Comparison of ENCODE assay signal across 15 cellular contexts in the genomic region with DNA sequence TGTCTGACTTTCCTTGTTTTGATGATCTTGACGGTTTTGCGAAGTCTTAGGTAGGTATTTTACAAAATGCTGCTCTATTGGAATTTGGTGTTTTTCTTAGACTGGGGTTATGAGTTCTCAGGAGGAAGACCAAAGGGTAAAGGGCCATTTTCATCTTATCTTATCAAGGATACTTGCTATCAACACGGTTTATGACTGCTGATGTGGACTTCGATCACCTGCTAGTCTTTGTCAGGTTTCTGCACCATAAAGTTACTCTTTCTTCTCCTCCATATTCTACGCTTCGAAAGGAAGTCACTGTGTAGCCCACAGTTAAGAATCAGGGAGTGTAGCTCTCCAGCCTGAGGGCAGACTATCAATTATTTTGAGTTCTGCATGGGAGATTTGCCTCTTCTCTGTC. TPM values are rescaled to one million over a fixed set of nuclear protein-coding genes. Genes with fewer than 3 reads are reported as not detected.
DNase-seq lines count a peak whose midpoint lies in the region; ATAC-seq and TF ChIP-seq lines count a peak whose summit lies in the region.
"Had no signal": no experiment of that assay in that cellular context is flagged by ENCODE, and none has a peak within 500 bp of the region (broad histone marks: within the 10 kb centered on the region; RNA-seq: fewer than 3 reads in every experiment).

No MANE protein-coding gene starts in this region.

- no peak overlapping the region for H3K27ac ChIP-seq in duodenal mucosa (ENCODE audit: low read depth, low read length)
- H3K27ac ChIP-seq in mucosa of rectum (ENCODE audit: low read depth in 2 of 2, low read length in 2 of 2), result peak overlapping the region; percentile 88 to 92
- H3K27ac ChIP-seq: BLaER1 treated with 17β-estradiol and CSF1 and Interleukin-3, amounts not matched to agents 10 nM and 100 nM; HL-60 had no signal

- POLR2A ChIA-PET in Caco-2 (lab: Charles Lee), result interaction anchor here (0.8 kb wide), 1 partner anchor 63 kb away, joined by 5 read pairs; a partner anchor contains a TSS

- no peak for TF ChIP-seq CTCF in Caco-2 (IDR thresholded peaks at IDR 0.05; ENCODE audit: insufficient read depth in 1 of 2, low read depth in 1 of 2, low read length in 1 of 2, severe bottlenecking in 1 of 2, unreplicated experiment in 1 of 2)

- H3K9me3 Mint-ChIP-seq in Caco-2 (ENCODE audit: unreplicated experiment), result no peaks in the 10 kb centered on the region
- H3K9me3 Mint-ChIP-seq: CD8-positive, alpha-beta T cell; H9 had no signal

- no peaks in the 10 kb centered on the region for H3K36me3 ChIP-seq in Caco-2 (ENCODE audit: control insufficient read depth, insufficient read depth, low read length)
- H3K36me3 ChIP-seq in duodenal mucosa (ENCODE audit: control insufficient read depth in 1 of 2, insufficient read depth in 2 of 2, low read length in 2 of 2), result no peaks in the 10 kb centered on the region
- no peaks in the 10 kb centered on the region for H3K36me3 ChIP-seq in mucosa of rectum (ENCODE audit: control insufficient read depth in 2 of 2, insufficient read depth in 2 of 2, low read length in 2 of 2)
- H3K36me3 ChIP-seq: BLaER1 treated with 17β-estradiol and CSF1 and Interleukin-3, amounts not matched to agents 10 nM and 100 nM had no signal

- no peak for ATAC-seq in HG03442 (IDR thresholded peaks at IDR 0.05; ENCODE audit: unreplicated experiment)
- ATAC-seq: CD8-positive, alpha-beta T cell had no signal

- H3K4me3 ChIP-seq in Caco-2 (ENCODE audit: low read depth, low read length) (peak overlapping the region; percentile 21), duodenal mucosa (ENCODE audit: low read depth in 1 of 2, low read length in 2 of 2) (peak overlapping the region; percentile 32 to 55), mucosa of rectum (ENCODE audit: low read length in 2 of 2) (peak overlapping the region; percentile 50 to 67)
- H3K4me3 ChIP-seq: BLaER1 treated with 17β-estradiol and CSF1 and Interleukin-3, amounts not matched to agents 10 nM and 100 nM had no signal

- H3K9ac ChIP-seq in duodenal mucosa (ENCODE audit: low read depth in 1 of 2, low read length in 2 of 2) (peak overlapping the region in 1 of 2 donors; percentile 27), mucosa of rectum (ENCODE audit: low read depth in 1 of 2, low read length in 2 of 2) (peak overlapping the region in 1 of 2 donors; percentile 14)
- H3K9ac ChIP-seq: BLaER1 treated with 17β-estradiol and CSF1 and Interleukin-3, amounts not matched to agents 10 nM and 100 nM had no signal

- H3K36me3 Mint-ChIP-seq in Caco-2 (ENCODE audit: insufficient read depth, unreplicated experiment), result peaks cover 7% of the 10 kb centered on the region
- H3K36me3 Mint-ChIP-seq: CD8-positive, alpha-beta T cell had no signal

- BruUV-seq in Caco-2 (replicated peaks; lab: Mats Ljungman, UMichigan), result TSS peak; percentile 60

- intact Hi-C loops in Caco-2 (cut with micrococcal nuclease; ENCODE audit: unreplicated experiment), result loop anchor here (1.0 to 5.0 kb wide), 5 partner anchors 8 to 63 kb away; a partner anchor contains a TSS

- H3K27me3 Mint-ChIP-seq in Caco-2 (ENCODE audit: insufficient read depth, unreplicated experiment), result no peaks in the 10 kb centered on the region

- peaks cover 51% of the 10 kb centered on the region for H3K4me1 Mint-ChIP-seq in Caco-2 (ENCODE audit: low read depth, unreplicated experiment)
- H3K4me1 Mint-ChIP-seq: B cell, H9 had no signal

- peaks cover 48% of the 10 kb centered on the region for H3K4me1 ChIP-seq in Caco-2
- peaks cover 14 to 25% of the 10 kb centered on the region in 2 donors for H3K4me1 ChIP-seq in duodenal mucosa (ENCODE audit: control insufficient read depth in 1 of 2, insufficient read depth in 2 of 2, low read length in 2 of 2)
- H3K4me1 ChIP-seq in mucosa of rectum (ENCODE audit: control insufficient read depth in 2 of 2, insufficient read depth in 2 of 2, low read length in 2 of 2), result peaks cover 9 to 27% of the 10 kb centered on the region in 2 donors

- peak; percentile 72 to 82 for DNase-seq in Caco-2
- no peak for DNase-seq in stimulated activated CD4-positive, alpha-beta T cell treated with anti-CD3 and anti-CD28 coated beads, Interleukin-2, amount 100 ng/mL, for 48 hours
- no peak for DNase-seq in COLO829 (ENCODE audit: low spot score)
- no peak for DNase-seq in activated CD4-positive, CD25-positive, alpha-beta regulatory T cell treated with anti-CD3 and anti-CD28 coated beads, Interleukin-2, amount 50 U/mL, for 72 hours
- DNase-seq: 8988T; CD8-positive, alpha-beta T cell; COR-L47; GDM1; H9 had no signal

- CTCF ChIA-PET in Caco-2 (lab: Charles Lee), result interaction anchor here (0.9 to 1.5 kb wide), 2 partner anchors 16 to 62 kb away, joined by 3 read pairs; no protein-coding TSS in a partner anchor

- H3K27me3 ChIP-seq in Caco-2 (replicated peaks; ENCODE audit: control insufficient read depth, insufficient read depth, low read length) (no peaks in the 10 kb centered on the region), duodenal mucosa (ENCODE audit: control insufficient read depth in 1 of 2, insufficient read depth in 2 of 2, low read length in 2 of 2) (no peaks in the 10 kb centered on the region), mucosa of rectum (ENCODE audit: control insufficient read depth in 2 of 2, insufficient read depth in 2 of 2, low read length in 2 of 2) (no peaks in the 10 kb centered on the region)
- H3K27me3 ChIP-seq: BLaER1 treated with 17β-estradiol and CSF1 and Interleukin-3, amounts not matched to agents 10 nM and 100 nM had no signal

- peak overlapping the region; percentile 74 for H3K4me3 Mint-ChIP-seq in Caco-2 (ENCODE audit: unreplicated experiment)
- H3K4me3 Mint-ChIP-seq: B cell; CD8-positive, alpha-beta T cell; H9 had no signal

- H3K9me3 ChIP-seq in Caco-2, result no peaks in the 10 kb centered on the region
- no peaks in the 10 kb centered on the region for H3K9me3 ChIP-seq in duodenal mucosa (ENCODE audit: control insufficient read depth in 1 of 2, low read length in 2 of 2)
- no peaks in the 10 kb centered on the region for H3K9me3 ChIP-seq in mucosa of rectum (ENCODE audit: control insufficient read depth in 2 of 2, low read length in 2 of 2)
- H3K9me3 ChIP-seq: BLaER1 treated with 17β-estradiol and CSF1 and Interleukin-3, amounts not matched to agents 10 nM and 100 nM had no signal

- peak overlapping the region; percentile 81 for H3K27ac Mint-ChIP-seq in Caco-2 (ENCODE audit: unreplicated experiment)
- H3K27ac Mint-ChIP-seq: B cell; CD8-positive, alpha-beta T cell; H9 had no signal

RNA-seq across cellular contexts. Expression of a gene that starts 7.4 kb away (rescaled TPM):
- total RNA-seq in Caco-2 (2022), result 74.9 and 79.4 TPM in 2 replicates

Comparison
In these comparisons a context has a peak if more than half of its experiments do, and no peak if none do; other contexts are left out.
1. DNase-seq: peak in Caco-2 (2 of 2); none in stimulated activated CD4-positive, alpha-beta T cell treated with anti-CD3 and anti-CD28 coated beads, Interleukin-2, amount 100 ng/mL, for 48 hours (0 of 2), COLO829 (single experiment) and activated CD4-positive, CD25-positive, alpha-beta regulatory T cell treated with anti-CD3 and anti-CD28 coated beads, Interleukin-2, amount 50 U/mL, for 72 hours (single experiment).
2. Peak in every context shown above with its lines, with median percentiles within 50 percentile points of each other: H3K4me3 ChIP-seq.